In genomic region chr10:87691515-87692070, GRCh38 we compare ENCODE assay signal across 28 cellular contexts. TPM values are rescaled to one million over a fixed set of nuclear protein-coding genes. Genes with fewer than 3 reads are reported as not detected.
DNase-seq lines count a peak whose midpoint lies in the region; ATAC-seq, FAIRE-seq and TF ChIP-seq lines count a peak whose summit lies in the region.
"Had no signal": no experiment of that assay in that cellular context is flagged by ENCODE, and none has a peak within 500 bp of the region (broad histone marks: within the 10 kb centered on the region; RNA-seq: fewer than 3 reads in every experiment).

No MANE protein-coding gene starts in this region.

- H3K27me3 ChIP-seq in K562 (ENCODE audit: control insufficient read depth in 2 of 2, insufficient read depth in 2 of 2, low read length in 2 of 2) (no peaks in the 10 kb centered on the region; a peak in 1 of 5 replicates), mesenchymal stem cell (ENCODE audit: control insufficient read depth in 1 of 2, insufficient read depth in 1 of 2, low read length in 2 of 2) (no peaks in the 10 kb centered on the region)
- H3K27me3 ChIP-seq: vagina had no signal

- BruUV-seq in K562 (replicated peaks; lab: Mats Ljungman, UMichigan): no TSS peak

- H3K9ac ChIP-seq in K562 (ENCODE audit: insufficient read depth in 1 of 2, low read depth in 2 of 2, low read length in 2 of 2) (no peak overlapping the region), mesenchymal stem cell (ENCODE audit: low read length) (no peak overlapping the region)

- no peak overlapping the region for H3K4me3 Mint-ChIP-seq in T-cell
- H3K4me3 Mint-ChIP-seq: activated naive CD8-positive, alpha-beta T cell; activated T-helper 1 cell treated with anti-CD3 and anti-CD28 coated beads, Interleukin-12 subunit alpha, Interleukin-12 subunit beta, Interleukin-2, Interleukin-4 antibody, amounts not matched to agents 30 ng/mL and 10 ng/mL and 1 ng/mL, durations not matched to agents 14 hours and 24 hours and 36 hours; CD14-positive monocyte; neural crest cell; T-helper 1 cell treated with Interleukin-12 subunit alpha and Interleukin-12 subunit beta and Interleukin-4 antibody, amounts not matched to agents 30 μg/mL and 1 μg/mL, for 36 hours had no signal

- H2BK5ac ChIP-seq in mesenchymal stem cell (ENCODE audit: low read depth, low read length, poor library complexity, severe bottlenecking): no peak overlapping the region

- TF ChIP-seq EP300 in K562 (IDR thresholded peaks at IDR 0.05; ENCODE audit: low read length): peak; percentile 63; the same call in 1 of the 2 replicates

- TF ChIP-seq CTCF in K562 (IDR thresholded peaks at IDR 0.05 in 2 of 3, conservative IDR thresholded peaks at IDR 0.05 in 1 of 3; ENCODE audit: insufficient read depth in 2 of 3, low read depth in 1 of 3, low read length in 3 of 3): no peak

- TF ChIP-seq POLR2A in K562 (conservative IDR thresholded peaks at IDR 0.05): no peak

- no peak overlapping the region for H4K8ac ChIP-seq in mesenchymal stem cell (ENCODE audit: low read length)

- POLR2A ChIA-PET in K562 (lab: Yijun Ruan, JAX): no interaction called here
- POLR2A ChIA-PET in T-cell (lab: Charles Lee): no interaction called here

- H2BK120ac ChIP-seq in mesenchymal stem cell (ENCODE audit: low read depth, low read length): no peak overlapping the region

- no peak overlapping the region for H3K27ac Mint-ChIP-seq in T-cell
- H3K27ac Mint-ChIP-seq: activated naive CD8-positive, alpha-beta T cell; activated T-helper 1 cell treated with anti-CD3 and anti-CD28 coated beads, Interleukin-12 subunit alpha, Interleukin-12 subunit beta, Interleukin-2, Interleukin-4 antibody, amounts not matched to agents 30 ng/mL and 10 ng/mL and 1 ng/mL, durations not matched to agents 14 hours and 24 hours and 36 hours; CD14-positive monocyte; T-helper 1 cell treated with Interleukin-12 subunit alpha and Interleukin-12 subunit beta and Interleukin-4 antibody, amounts not matched to agents 30 μg/mL and 1 μg/mL, for 36 hours had no signal

- no peaks in the 10 kb centered on the region for H3K9me1 ChIP-seq in K562 (ENCODE audit: control insufficient read depth, insufficient read depth, low read length)

- no peak overlapping the region for H3K23ac ChIP-seq in mesenchymal stem cell (ENCODE audit: low read length in 2 of 2)

- peaks cover 4% of the 10 kb centered on the region for H3K79me1 ChIP-seq in mesenchymal stem cell (replicated peaks; ENCODE audit: low read length, poor library complexity, severe bottlenecking)

- H3K9me3 Mint-ChIP-seq in T-cell: no peaks in the 10 kb centered on the region
- H3K9me3 Mint-ChIP-seq: activated T-helper 1 cell treated with anti-CD3 and anti-CD28 coated beads, Interleukin-12 subunit alpha, Interleukin-12 subunit beta, Interleukin-2, Interleukin-4 antibody, amounts not matched to agents 30 ng/mL and 10 ng/mL and 1 ng/mL, durations not matched to agents 14 hours and 24 hours and 36 hours; CD14-positive monocyte; neural crest cell; T-helper 1 cell treated with Interleukin-12 subunit alpha and Interleukin-12 subunit beta and Interleukin-4 antibody, amounts not matched to agents 30 μg/mL and 1 μg/mL, for 36 hours had no signal

- H3K4me3 ChIP-seq in K562: no peak overlapping the region
- no peak overlapping the region for H3K4me3 ChIP-seq in mesenchymal stem cell (ENCODE audit: insufficient read depth in 1 of 2, low read depth in 1 of 2, low read length in 2 of 2)
- H3K4me3 ChIP-seq: vagina had no signal

- no peaks in the 10 kb centered on the region for H3K9me3 ChIP-seq in K562 (replicated peaks; ENCODE audit: control insufficient read depth, insufficient read depth, low read depth, low read length)
- H3K9me3 ChIP-seq in mesenchymal stem cell (ENCODE audit: control insufficient read depth, low read length): no peaks in the 10 kb centered on the region
- H3K9me3 ChIP-seq: vagina had no signal

- no peak overlapping the region for H3K4ac ChIP-seq in mesenchymal stem cell (ENCODE audit: low read depth in 1 of 2, low read length in 2 of 2)

- H3K27ac ChIP-seq in K562 (ENCODE audit: extremely low read depth, low read depth, low read length) (no peak overlapping the region; the same call in 2 of the 3 replicates), mesenchymal stem cell (ENCODE audit: low read length, poor library complexity, severe bottlenecking) (no peak overlapping the region)
- H3K27ac ChIP-seq: HL-60, vagina had no signal

- DNase-seq in GF-D8 (lab: John Stamatoyannopoulos, UW) (peak; percentile 2), LoVo (ENCODE audit: low spot score) (peak; percentile 65), K562 (ENCODE audit: extremely low read depth in 1 of 4, low spot score in 3 of 4) (peak in 3 of 4 experiments; percentile 9 to 53 (median 48)), mesenchymal stem cell (no peak), epidermal melanocyte (ENCODE audit: insufficient read length, low spot score) (no peak), T-cell (no peak), NCI-H2081 (lab: John Stamatoyannopoulos, UW) (no peak), pons (ENCODE audit: low spot score) (no peak)
- DNase-seq: activated CD4-positive, CD25-positive, alpha-beta regulatory T cell; activated CD8-positive, alpha-beta memory T cell treated with anti-CD3 and anti-CD28 coated beads for 24 hours; DMS153; foreskin fibroblast; midbrain; NCI-H1105; NCI-H524 treated with DMSO at 0.1 percent for 48 hours; SHP77 treated with DMSO at 0.1 percent for 48 hours; stimulated activated CD4-positive, alpha-beta T cell treated with anti-CD3 and anti-CD28 coated beads, Interleukin-12 subunit alpha, Interleukin-12 subunit beta, amount 100 ng/mL, for 4 hours; stimulated activated CD8-positive, alpha-beta memory T cell treated with anti-CD3 and anti-CD28 coated beads, Interleukin-4, amount 100 ng/mL, for 48 hours; substantia nigra had no signal

- H2BK12ac ChIP-seq in mesenchymal stem cell (ENCODE audit: low read length in 2 of 2): no peak overlapping the region

- peaks cover 0 to 4% of the 10 kb centered on the region in 2 donors for H3K27me3 Mint-ChIP-seq in T-cell
- H3K27me3 Mint-ChIP-seq: activated naive CD8-positive, alpha-beta T cell had no signal

- CTCF ChIA-PET in K562 (lab: Yijun Ruan, JAX; ENCODE audit: low intra/inter-chr PET ratio): no interaction called here
- CTCF ChIA-PET in T-cell (lab: Charles Lee): no interaction called here

- H4K20me1 ChIP-seq in K562 (replicated peaks; ENCODE audit: control insufficient read depth, insufficient read depth, low read length): no peaks in the 10 kb centered on the region

- H3K36me3 ChIP-seq in K562 (ENCODE audit: control insufficient read depth, insufficient read depth, low read length) (no peaks in the 10 kb centered on the region), mesenchymal stem cell (ENCODE audit: control insufficient read depth in 1 of 2, insufficient read depth in 2 of 2, low read depth in 1 of 2, low read length in 2 of 2) (no peaks in the 10 kb centered on the region)
- H3K36me3 ChIP-seq: vagina had no signal

- in situ Hi-C loops in K562 (cut with MboI): no loop called here

- H3K4me1 ChIP-seq in K562 (replicated peaks in 1 of 2; ENCODE audit: control insufficient read depth in 2 of 2, insufficient read depth in 2 of 2, low read length in 2 of 2) (peaks cover 0 to 13% of the 10 kb centered on the region in 2 experiments; a peak in 4 of 5 replicates), mesenchymal stem cell (ENCODE audit: control insufficient read depth, insufficient read depth, low read depth, low read length) (no peaks in the 10 kb centered on the region)
- H3K4me1 ChIP-seq: vagina had no signal

- H4K91ac ChIP-seq in mesenchymal stem cell (ENCODE audit: low read length): no peak overlapping the region

- peak overlapping the region; percentile 58 for H2AK5ac ChIP-seq in mesenchymal stem cell (ENCODE audit: low read length, severe bottlenecking)

- H3K18ac ChIP-seq in mesenchymal stem cell (ENCODE audit: low read depth in 1 of 2, low read length in 2 of 2): no peak overlapping the region

- H3K4me2 ChIP-seq in K562 (ENCODE audit: insufficient read depth, low read length): peak overlapping the region; percentile 18; the same call in 1 of the 2 replicates
- no peak overlapping the region for H3K4me2 ChIP-seq in mesenchymal stem cell (ENCODE audit: low read length, poor library complexity, severe bottlenecking)

- intact Hi-C loops in K562 (cut with micrococcal nuclease): no loop called here

- peak; percentile 35 for FAIRE-seq in K562 (lab: Jason Lieb, UNC)
- FAIRE-seq: colon, endometrium had no signal

- no peak overlapping the region for H2BK15ac ChIP-seq in mesenchymal stem cell (ENCODE audit: low read depth, poor library complexity, severe bottlenecking)

- H3K36me3 Mint-ChIP-seq in T-cell: no peaks in the 10 kb centered on the region
- H3K36me3 Mint-ChIP-seq: activated naive CD8-positive, alpha-beta T cell; CD14-positive monocyte had no signal

- H3K79me2 ChIP-seq in K562 (ENCODE audit: control insufficient read depth, insufficient read depth, low read length): no peaks in the 10 kb centered on the region

- 0% methylated on average over 3 of the region's 3 CpGs for WGBS in K562 (ENCODE audit: insufficient coverage, low coverage, missing lambda C conversion rate)
- WGBS in mesenchymal stem cell: 86% methylated on average over 3 of the region's 3 CpGs

- TF ChIP-seq RAD21 in K562 (CRISPR knock-in tag; conservative IDR thresholded peaks at IDR 0.05 in 1 of 2, IDR thresholded peaks at IDR 0.05 in 1 of 2): no peak

- ATAC-seq in K562 (peak; percentile 92), T-cell (replicated peaks in 1 of 4) (no peak)

- H3K14ac ChIP-seq in mesenchymal stem cell (ENCODE audit: low read length in 2 of 2): no peak overlapping the region

- H3K4me1 Mint-ChIP-seq in T-cell: no peaks in the 10 kb centered on the region
- H3K4me1 Mint-ChIP-seq: CD14-positive monocyte, neural crest cell had no signal

- H2AFZ ChIP-seq in K562 (ENCODE audit: low read depth, low read length) (peak overlapping the region; percentile 55; the same call in 1 of the 2 replicates), mesenchymal stem cell (ENCODE audit: low read depth, low read length) (no peak overlapping the region)

RNA-seq across cellular contexts. Expression of gene PAPSS2, which starts 31.9 kb away (rescaled TPM):
- not detected in 2 replicates for total RNA-seq in K562 (2011; cell fraction: chromatin; rRNA removed; ENCODE audit: low replicate concordance)
- total RNA-seq in K562 (2011; cell fraction: nucleolus; rRNA removed): not detected in 2 replicates
- total RNA-seq in K562 (2011; cell fraction: nucleoplasm; rRNA removed): not detected in 2 replicates
- total RNA-seq in K562 (2014; rRNA removed) (not detected in 2 replicates), K562 (2014; rRNA removed; fragmentation: Illumina TruSeq; extraction: Trizol) (not detected in 2 replicates), K562 (2015; rRNA removed; fragmentation: Illumina TruSeq; extraction: Trizol) (not detected in 2 replicates), K562 (2021) (0.22 and 0.29 TPM in 2 replicates), T-cell (1 to 10 TPM in 1 of 5 donors, under 1 TPM in 2, not detected in 2; 0.35 to 1.8 (median 0.61) TPM)
- polyA plus RNA-seq in K562 (2011; rRNA removed) (not detected in 2 replicates), K562 (2014; fragmentation: Illumina TruSeq; extraction: Trizol) (not detected in 2 replicates), K562 (2014; fragmentation: Nextera tagmentation; extraction: Ambion mirVana) (under 1 TPM in 1 of 2 experiments, not detected in 1; 0.01 TPM), K562 (2014; rRNA removed) (not detected in 2 replicates)
- not detected in 2 replicates for polyA plus RNA-seq in K562 (2011; cell fraction: cytosol; rRNA removed)
- 0.03 TPM in 1 of 2 replicates, not detected in the other for polyA plus RNA-seq in K562 (2011; cell fraction: nucleus; rRNA removed)
- polyA plus RNA-seq in K562 (2012): 0.04 TPM in 1 of 2 replicates, not detected in the other
- polyA minus RNA-seq in K562 (2011; rRNA and poly(A)+ RNA removed): not detected in 2 replicates
- not detected in 2 replicates for polyA minus RNA-seq in K562 (2011; cell fraction: cytosol; rRNA and poly(A)+ RNA removed)
- not detected in 2 replicates for polyA minus RNA-seq in K562 (2011; cell fraction: nucleus; rRNA and poly(A)+ RNA removed)
- 79.7 TPM for polyA plus RNA-seq in mesenchymal stem cell (2013, experiment 1 of 2)
- 80.1 TPM for polyA plus RNA-seq in mesenchymal stem cell (2013, experiment 2 of 2)

Comparison
In these comparisons a context has a peak if more than half of its experiments do, and no peak if none do; other contexts are left out.
1. DNase-seq: peak in GF-D8 (single experiment), LoVo (single experiment) and K562 (3 of 4); none in mesenchymal stem cell (single experiment), epidermal melanocyte (single experiment), T-cell (0 of 34), NCI-H2081 (0 of 2) and pons (single experiment).